Comparison of ENCODE assay signal across 7 cellular contexts in the genomic region with DNA sequence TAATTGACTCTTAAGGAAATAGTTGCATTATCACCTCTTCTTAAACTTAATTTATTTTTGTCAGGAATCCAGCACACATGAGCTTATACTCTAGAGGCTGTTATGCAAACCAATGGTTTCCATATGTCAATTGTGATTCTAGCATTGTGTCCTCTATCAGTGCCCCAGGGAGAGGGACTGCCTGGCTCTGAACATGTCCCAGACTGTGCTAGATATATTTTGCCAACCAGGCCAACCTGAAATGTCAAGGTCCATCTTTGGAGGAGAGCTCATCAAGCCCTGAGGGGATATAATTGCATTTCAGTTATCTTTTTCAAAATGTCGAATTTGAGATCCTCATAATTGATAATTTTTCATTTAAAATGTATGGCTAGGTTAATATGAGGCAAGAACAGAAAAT. TPM values are rescaled to one million over a fixed set of nuclear protein-coding genes. Genes with fewer than 3 reads are reported as not detected.
"Had no signal": no experiment of that assay in that cellular context is flagged by ENCODE, and none has a peak within 500 bp of the region (broad histone marks: within the 10 kb centered on the region; RNA-seq: fewer than 3 reads in every experiment).

No MANE protein-coding gene starts in this region.

- H3K27me3 Mint-ChIP-seq: IgD-negative memory B cell had no signal

- H3K4me3 Mint-ChIP-seq: GM23338, H9, IgD-negative memory B cell had no signal

- DNase-seq: H9, HCEC 1CT had no signal

- H3K36me3 Mint-ChIP-seq: IgD-negative memory B cell had no signal

- H3K4me1 Mint-ChIP-seq: GM23338, H9, IgD-negative memory B cell had no signal

- H2AFZ ChIP-seq: GM23338 had no signal

- H3K27ac Mint-ChIP-seq: GM23338, H9, IgD-negative memory B cell had no signal

- H3K4me2 ChIP-seq: GM23338 had no signal

- FAIRE-seq: H1, H54, HTR-8/SVneo had no signal

- ATAC-seq: GM23338 had no signal

- H3K4me3 ChIP-seq: GM23338 had no signal

RNA-seq across cellular contexts. Expression of gene HNMT, which starts 34.2 kb away (rescaled TPM):
- polyA plus RNA-seq: IgD-negative memory B cell had no signal
